Comparison of ENCODE assay signal across 25 cellular contexts in genomic region chr2:9199716-9200633, GRCh38. TPM values are rescaled to one million over a fixed set of nuclear protein-coding genes. Genes with fewer than 3 reads are reported as not detected.
A peak's percentile ranks its signal among the peaks of the same experiment; 100 is the strongest.
DNase-seq lines count a peak whose midpoint lies in the region; ATAC-seq and TF ChIP-seq lines count a peak whose summit lies in the region.
"Had no signal": no experiment of that assay in that cellular context is flagged by ENCODE, and none has a peak within 500 bp of the region (broad histone marks: within the 10 kb centered on the region; RNA-seq: fewer than 3 reads in every experiment).

No MANE protein-coding gene starts in this region.

- peak overlapping the region; percentile 69 for H2BK5ac ChIP-seq in IMR-90 (ENCODE audit: low read depth, low read length, poor library complexity, severe bottlenecking)

- peak overlapping the region; percentile 27; the same call in 1 of the 2 replicates for H3K4me2 ChIP-seq in IMR-90 (ENCODE audit: low read depth, low read length)
- H3K4me2 ChIP-seq: A549 had no signal

- CTCF ChIA-PET in AG04450 (lab: Charles Lee) = interaction anchor here (0.7 kb wide), 1 partner anchor 16 kb away, joined by 3 read pairs; no protein-coding TSS in a partner anchor
- CTCF ChIA-PET in IMR-90 (lab: Yijun Ruan, JAX) = interaction anchor here (0.6 kb wide), 1 partner anchor 134 kb away, joined by 4 read pairs; no protein-coding TSS in a partner anchor

- peak; percentile 88 for ATAC-seq in IMR-90 (ENCODE audit: low read depth)
- ATAC-seq in HG03135 (IDR thresholded peaks at IDR 0.05; ENCODE audit: unreplicated experiment) = no peak
- no peak for ATAC-seq in GM21423 (IDR thresholded peaks at IDR 0.05; ENCODE audit: unreplicated experiment)
- no peak for ATAC-seq in left lung
- ATAC-seq: activated T-cell treated with anti-CD3 and anti-CD28 coated beads, Interleukin-2, amount 50 U/mL, for 4 hours; stimulated activated memory B cell treated with anti-CD40 and anti-IgM and Interleukin-4, amounts not matched to agents 10 μg/mL and 1 μg/mL and 100 μg/mL, for 72 hours had no signal

- WGBS in IMR-90 (ENCODE audit: extremely low coverage in 2 of 2, insufficient read length in 1 of 2), 2 experiments = 86% methylated on average over 1 of the region's 9 CpGs; no CpG with 5 or more reads in 1 of the 2 experiments

- H3K4me3 Mint-ChIP-seq in glutamatergic neuron (ENCODE audit: unreplicated experiment) = peak overlapping the region; percentile 49
- H3K4me3 Mint-ChIP-seq: activated naive CD4-positive, alpha-beta T cell treated with anti-CD3 and anti-CD28 coated beads, Interleukin-2, amount 50 U/mL, for 24 hours; activated T-cell treated with anti-CD3 and anti-CD28 coated beads, Interleukin-2, amount 50 U/mL, for 4 hours; CD4-positive, CD25-positive, alpha-beta regulatory T cell; mesothelial cell of epicardium; stimulated activated memory B cell treated with anti-CD40 and anti-IgM and Interleukin-4, amounts not matched to agents 10 μg/mL and 1 μg/mL and 100 μg/mL, for 72 hours; T-helper 1 cell treated with Interleukin-12 subunit alpha and Interleukin-12 subunit beta and Interleukin-4 antibody, amounts not matched to agents 30 μg/mL and 1 μg/mL, for 36 hours had no signal

- peaks cover 29% of the 10 kb centered on the region for H3K4me1 Mint-ChIP-seq in glutamatergic neuron (ENCODE audit: low read depth, unreplicated experiment)
- H3K4me1 Mint-ChIP-seq: activated naive CD4-positive, alpha-beta T cell treated with anti-CD3 and anti-CD28 coated beads, Interleukin-2, amount 50 U/mL, for 24 hours; CD4-positive, CD25-positive, alpha-beta regulatory T cell; stimulated activated memory B cell treated with anti-CD40 and anti-IgM and Interleukin-4, amounts not matched to agents 10 μg/mL and 1 μg/mL and 100 μg/mL, for 72 hours had no signal

- H2AFZ ChIP-seq in IMR-90 (replicated peaks; ENCODE audit: low read length, poor library complexity) = peak overlapping the region; percentile 67

- in situ Hi-C loops in IMR-90 (cut with MboI; ENCODE audit: low sequenced_read_pairs) = loop anchor here (10.0 kb wide), 1 partner anchor 135 kb away; no protein-coding TSS in a partner anchor

- H3K4me3 ChIP-seq in AG04450 (ENCODE audit: low read depth, low read length) = no peak overlapping the region
- no peak overlapping the region for H3K4me3 ChIP-seq in IMR-90 (ENCODE audit: insufficient read depth, low read depth, low read length)
- no peak overlapping the region for H3K4me3 ChIP-seq in cardiac fibroblast (replicated peaks in 1 of 2; ENCODE audit: low read depth in 2 of 2, low read length in 2 of 2)
- no peak overlapping the region for H3K4me3 ChIP-seq in left lung
- H3K4me3 ChIP-seq: A549, thoracic aorta had no signal

- H3K27ac Mint-ChIP-seq in glutamatergic neuron (ENCODE audit: unreplicated experiment) = peak overlapping the region; percentile 81
- H3K27ac Mint-ChIP-seq: activated naive CD4-positive, alpha-beta T cell treated with anti-CD3 and anti-CD28 coated beads, Interleukin-2, amount 50 U/mL, for 24 hours; CD4-positive, CD25-positive, alpha-beta regulatory T cell; mesothelial cell of epicardium; stimulated activated memory B cell treated with anti-CD40 and anti-IgM and Interleukin-4, amounts not matched to agents 10 μg/mL and 1 μg/mL and 100 μg/mL, for 72 hours; T-helper 1 cell treated with Interleukin-12 subunit alpha and Interleukin-12 subunit beta and Interleukin-4 antibody, amounts not matched to agents 30 μg/mL and 1 μg/mL, for 36 hours had no signal

- TF ChIP-seq RAD21 in IMR-90 (IDR thresholded peaks at IDR 0.05; ENCODE audit: low read length) = no peak

- no peaks in the 10 kb centered on the region for H4K20me1 ChIP-seq in IMR-90 (ENCODE audit: insufficient read depth, low read length)

- H3K9ac ChIP-seq in IMR-90 (ENCODE audit: low read depth, low read length) = no peak overlapping the region

- peak overlapping the region; percentile 67; the same call in 1 of the 2 replicates for H4K91ac ChIP-seq in IMR-90 (ENCODE audit: insufficient read depth, low read depth, low read length)

- H4K8ac ChIP-seq in IMR-90 (ENCODE audit: low read depth in 2 of 2, low read length in 2 of 2) = peak overlapping the region; percentile 36 to 76; a peak in 2 of 4 replicates

- H4K5ac ChIP-seq in IMR-90 (ENCODE audit: low read depth, low read length) = peak overlapping the region; percentile 44; the same call in 1 of the 2 replicates

- TF ChIP-seq POLR2A in IMR-90 (IDR thresholded peaks at IDR 0.05; ENCODE audit: low read depth, low read length) = no peak

- peak overlapping the region; percentile 94; the same call in 2 of the 3 replicates for H2BK15ac ChIP-seq in IMR-90 (ENCODE audit: low read depth, low read length)

- peaks cover 0 to 2% of the 10 kb centered on the region in 2 experiments; a peak in 1 of 4 replicates for H3K79me1 ChIP-seq in IMR-90 (ENCODE audit: low read depth in 1 of 2, low read length in 2 of 2)

- peaks cover 8% of the 10 kb centered on the region for H3K27me3 Mint-ChIP-seq in glutamatergic neuron (ENCODE audit: unreplicated experiment)

- dilution Hi-C loops in IMR-90 (cut with HindIII; ENCODE audit: low sequenced_read_pairs, unreplicated experiment) = no loop called here

- intact Hi-C loops in IMR-90 (cut with micrococcal nuclease) = no loop called here
- intact Hi-C loops in left lung (cut with DNase I) = no loop called here

- H3K27me3 ChIP-seq in AG04450 (ENCODE audit: control insufficient read depth, insufficient read depth, low read length) (no peaks in the 10 kb centered on the region), IMR-90 (ENCODE audit: control insufficient read depth, insufficient read depth, low read length) (no peaks in the 10 kb centered on the region), left lung (no peaks in the 10 kb centered on the region)

- peaks cover 9% of the 10 kb centered on the region; the same call in 1 of the 2 replicates for H3K9me1 ChIP-seq in IMR-90 (ENCODE audit: insufficient read depth, low read length)

- no peaks in the 10 kb centered on the region for H3K36me3 Mint-ChIP-seq in glutamatergic neuron (ENCODE audit: unreplicated experiment)
- H3K36me3 Mint-ChIP-seq: activated naive CD4-positive, alpha-beta T cell treated with anti-CD3 and anti-CD28 coated beads, Interleukin-2, amount 50 U/mL, for 24 hours; CD4-positive, CD25-positive, alpha-beta regulatory T cell; mesothelial cell of epicardium; stimulated activated memory B cell treated with anti-CD40 and anti-IgM and Interleukin-4, amounts not matched to agents 10 μg/mL and 1 μg/mL and 100 μg/mL, for 72 hours had no signal

- H3K9me3 Mint-ChIP-seq in glutamatergic neuron (ENCODE audit: unreplicated experiment) = peaks cover 3% of the 10 kb centered on the region
- H3K9me3 Mint-ChIP-seq: activated naive CD4-positive, alpha-beta T cell treated with anti-CD3 and anti-CD28 coated beads, Interleukin-2, amount 50 U/mL, for 24 hours; activated T-cell treated with anti-CD3 and anti-CD28 coated beads, Interleukin-2, amount 50 U/mL, for 4 hours; stimulated activated memory B cell treated with anti-CD40 and anti-IgM and Interleukin-4, amounts not matched to agents 10 μg/mL and 1 μg/mL and 100 μg/mL, for 72 hours; T-helper 1 cell treated with Interleukin-12 subunit alpha and Interleukin-12 subunit beta and Interleukin-4 antibody, amounts not matched to agents 30 μg/mL and 1 μg/mL, for 36 hours had no signal

- DNase-seq in AG04450 (ENCODE audit: low read depth, low spot score) (peak; percentile 43), IMR-90 (peak; percentile 79), cardiac fibroblast (ENCODE audit: low read depth in 2 of 2) (peak; percentile 68 to 84), glutamatergic neuron (no peak), left lung (no peak), NCI-H2171 treated with DMSO at 0.1 percent for 48 hours (lab: John Stamatoyannopoulos, UW) (no peak)
- DNase-seq: activated CD4-positive, alpha-beta T cell treated with anti-CD3 and anti-CD28 coated beads, Interleukin-2, amount 50 U/mL, for 48 hours; activated T-cell treated with anti-CD3 and anti-CD28 coated beads, Interleukin-2, amount 50 U/mL, for 4 hours; CD4-positive, CD25-positive, alpha-beta regulatory T cell; DMS153; hypothalamus; MV-4-11; NCI-H2029; NCI-H510A treated with DMSO at 0.1 percent for 48 hours; Right ventricle myocardium superior; stimulated activated CD4-positive, alpha-beta T cell treated with anti-CD3 and anti-CD28 coated beads, Interleukin-15, amount 100 ng/mL, for 24 hours; WERI-Rb-1 had no signal

- H2BK120ac ChIP-seq in IMR-90 (ENCODE audit: low read depth, low read length) = peak overlapping the region; percentile 92

- peak overlapping the region; percentile 77 for H3K14ac ChIP-seq in IMR-90 (replicated peaks; ENCODE audit: low read depth, low read length)

- H3K27ac ChIP-seq in AG04450 (ENCODE audit: low read depth, low read length) (peak overlapping the region; percentile 53), IMR-90 (ENCODE audit: insufficient read depth, low read length) (peak overlapping the region; percentile 70; the same call in 1 of the 2 replicates), left lung (no peak overlapping the region)
- H3K27ac ChIP-seq: A549, thoracic aorta, WERI-Rb-1 had no signal

- H3K9me3 ChIP-seq in AG04450 (ENCODE audit: control insufficient read depth, insufficient read depth, low read length) = no peaks in the 10 kb centered on the region
- H3K9me3 ChIP-seq in IMR-90 (ENCODE audit: control insufficient read depth, insufficient read depth, low read length) = no peaks in the 10 kb centered on the region
- H3K9me3 ChIP-seq in left lung = no peaks in the 10 kb centered on the region
- H3K9me3 ChIP-seq: A549, thoracic aorta had no signal

- POLR2A ChIA-PET in AG04450 (lab: Yijun Ruan, JAX) (no interaction called here), IMR-90 (lab: Charles Lee; ENCODE audit: unreplicated experiment) (interaction anchor here (0.5 kb wide), 1 partner anchor 74 kb away, joined by 8 read pairs; no protein-coding TSS in a partner anchor)

- peak overlapping the region; percentile 50 for H3K18ac ChIP-seq in IMR-90 (ENCODE audit: low read depth, low read length)

- peaks cover 13% of the 10 kb centered on the region for H3K4me1 ChIP-seq in IMR-90 (ENCODE audit: control insufficient read depth, insufficient read depth, low read length)
- H3K4me1 ChIP-seq in left lung = no peaks in the 10 kb centered on the region

- H3K56ac ChIP-seq in IMR-90 (ENCODE audit: extremely low read depth, insufficient read depth, low read length) = no peak overlapping the region

- peak overlapping the region; percentile 96 for H2AK5ac ChIP-seq in IMR-90 (ENCODE audit: low read depth, low read length)

- peak overlapping the region; percentile 89 for H2BK20ac ChIP-seq in IMR-90 (ENCODE audit: low read depth, low read length)

- BruUV-seq in IMR-90 (replicated peaks; lab: Mats Ljungman, UMichigan) = no TSS peak

- peak overlapping the region; percentile 67 for H2AK9ac ChIP-seq in IMR-90 (replicated peaks; ENCODE audit: low read depth, low read length, poor library complexity)

- TF ChIP-seq CTCF in AG04450 (IDR thresholded peaks at IDR 0.05; ENCODE audit: low read depth, low read length) (no peak), IMR-90 (conservative IDR thresholded peaks at IDR 0.05; ENCODE audit: low read depth, low read length) (no peak), cardiac fibroblast (IDR thresholded peaks at IDR 0.05; ENCODE audit: low read depth, low read length) (no peak), glutamatergic neuron (IDR thresholded peaks at IDR 0.05; ENCODE audit: partially characterized antibody, unreplicated experiment) (no peak), left lung (IDR thresholded peaks at IDR 0.05) (no peak)

- H3K36me3 ChIP-seq in IMR-90 (ENCODE audit: control insufficient read depth, insufficient read depth, low read length) (no peaks in the 10 kb centered on the region), left lung (no peaks in the 10 kb centered on the region)
- H3K36me3 ChIP-seq: thoracic aorta, WERI-Rb-1 had no signal

- peak overlapping the region; percentile 88 for H3K4ac ChIP-seq in IMR-90 (ENCODE audit: low read depth, low read length)

- H3K23ac ChIP-seq in IMR-90 (ENCODE audit: low read depth, low read length) = peak overlapping the region; percentile 67

RNA-seq across cellular contexts. Expression of gene ASAP2, which starts 6.6 kb away (rescaled TPM):
- polyA plus RNA-seq in AG04450 (2011; rRNA removed) = 24.6 and 30.0 TPM in 2 replicates
- 25.1 and 29.1 TPM in 2 replicates for polyA minus RNA-seq in AG04450 (2011; rRNA and poly(A)+ RNA removed)
- 19.7 and 26.9 TPM in 2 replicates for total RNA-seq in IMR-90 (2012; rRNA removed)
- 25.0 and 28.1 TPM in 2 replicates for polyA plus RNA-seq in IMR-90 (2012; rRNA removed)
- polyA plus RNA-seq in IMR-90 (2012; cell fraction: cytosol; rRNA removed) = 10.0 and 11.4 TPM in 2 replicates
- 23.8 and 56.1 TPM in 2 replicates for polyA plus RNA-seq in IMR-90 (2012; cell fraction: nucleus; rRNA removed; ENCODE audit: low replicate concordance)
- 49.6 TPM for total RNA-seq in glutamatergic neuron (ENCODE audit: unreplicated experiment)
- total RNA-seq in left lung = 10 to 100 TPM; 21.1 to 27.3 TPM
- polyA plus RNA-seq: CD4-positive, CD25-positive, alpha-beta regulatory T cell had no signal

Comparison
In these comparisons a context has a peak if more than half of its experiments do, and no peak if none do; other contexts are left out.
1. DNase-seq: peak in AG04450 (single experiment), IMR-90 (single experiment) and cardiac fibroblast (2 of 2); none in glutamatergic neuron (single experiment), left lung (0 of 2) and NCI-H2171 treated with DMSO at 0.1 percent for 48 hours (single experiment).
2. H3K27ac ChIP-seq: peak in AG04450 (single experiment) and IMR-90 (single experiment); none in left lung (0 of 2).